8 cellular contexts compared by ENCODE assay signal in the genomic region with DNA sequence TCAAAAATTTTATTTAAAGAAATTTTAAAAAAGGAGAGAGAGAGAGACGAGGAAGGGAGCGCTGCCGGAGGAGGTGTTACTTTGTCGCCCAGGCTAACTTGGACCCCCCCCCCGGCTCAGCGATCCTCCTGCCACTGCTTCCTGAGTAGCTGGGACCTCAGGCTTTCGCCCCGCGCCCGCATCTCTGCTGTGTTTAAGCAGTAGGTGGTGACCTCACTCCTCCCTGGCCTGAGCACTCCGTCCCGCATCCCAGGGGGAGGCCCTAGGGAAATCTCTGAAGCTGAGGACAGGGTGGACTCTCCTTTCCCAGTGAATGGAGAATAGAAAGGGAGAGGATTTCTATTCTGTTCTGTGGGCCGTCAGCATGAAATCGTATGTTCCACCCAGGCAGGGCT. TPM values are rescaled to one million over a fixed set of nuclear protein-coding genes. Genes with fewer than 3 reads are reported as not detected.
A peak's percentile ranks its signal among the peaks of the same experiment; 100 is the strongest.
DNase-seq lines count a peak whose midpoint lies in the region; TF ChIP-seq lines count a peak whose summit lies in the region.

No MANE protein-coding gene starts in this region.

- no peaks in the 10 kb centered on the region for H3K4me1 ChIP-seq in colonic mucosa

- TF ChIP-seq CTCF in HFFc6 (IDR thresholded peaks at IDR 0.05) (no peak), colonic mucosa (IDR thresholded peaks at IDR 0.05) (no peak), lower leg skin (IDR thresholded peaks at IDR 0.05) (no peak)

- 1% methylated on average over 14 of the region's 14 CpGs for WGBS in lower leg skin, 2 donors

- peaks cover 15% of the 10 kb centered on the region for H3K4me1 Mint-ChIP-seq in HFFc6 (ENCODE audit: low read depth)
- peaks cover 9% of the 10 kb centered on the region for H3K4me1 Mint-ChIP-seq in T-helper 2 cell treated with Interferon-gamma antibody and Interleukin-4, amounts not matched to agents 5 μg/mL and 100 μg/mL, for 36 hours (ENCODE audit: low read depth)

- intact Hi-C loops in colonic mucosa (cut with DNase I), result loop anchor here (10.0 kb wide), 1 partner anchor 138 kb away; a partner anchor contains a TSS
- intact Hi-C loops in lower leg skin (cut with DNase I; ENCODE audit: low total_unique reads), result no loop called here

- peak overlapping the region; percentile 82 for H3K4me3 ChIP-seq in colonic mucosa
- peak overlapping the region; percentile 30 for H3K4me3 ChIP-seq in lower leg skin (ENCODE audit: low read depth, poor library complexity, severe bottlenecking)

- no peaks in the 10 kb centered on the region for H3K9me3 ChIP-seq in colonic mucosa

- peaks cover 4% of the 10 kb centered on the region for H3K27me3 Mint-ChIP-seq in HFFc6 (ENCODE audit: insufficient read depth)
- H3K27me3 Mint-ChIP-seq in T-helper 2 cell treated with Interferon-gamma antibody and Interleukin-4, amounts not matched to agents 5 μg/mL and 100 μg/mL, for 36 hours (ENCODE audit: low read depth), result no peaks in the 10 kb centered on the region

- peak overlapping the region; percentile 91 for H3K4me3 Mint-ChIP-seq in HFFc6
- H3K4me3 Mint-ChIP-seq in T-helper 2 cell treated with Interferon-gamma antibody and Interleukin-4, amounts not matched to agents 5 μg/mL and 100 μg/mL, for 36 hours, result peak overlapping the region; percentile 90

- H3K36me3 ChIP-seq in colonic mucosa, result no peaks in the 10 kb centered on the region

- H3K27me3 ChIP-seq in colonic mucosa, result no peaks in the 10 kb centered on the region

- H3K27ac Mint-ChIP-seq in HFFc6, result peak overlapping the region; percentile 86
- H3K27ac Mint-ChIP-seq in T-helper 2 cell treated with Interferon-gamma antibody and Interleukin-4, amounts not matched to agents 5 μg/mL and 100 μg/mL, for 36 hours, result peak overlapping the region; percentile 90

- H3K27ac ChIP-seq in colonic mucosa, result no peak overlapping the region

- H3K36me3 Mint-ChIP-seq in HFFc6 (ENCODE audit: low read depth), result peaks cover 43% of the 10 kb centered on the region
- H3K36me3 Mint-ChIP-seq in T-helper 2 cell treated with Interferon-gamma antibody and Interleukin-4, amounts not matched to agents 5 μg/mL and 100 μg/mL, for 36 hours (ENCODE audit: low read depth), result peaks cover 34% of the 10 kb centered on the region

- DNase-seq in CD1c-positive myeloid dendritic cell (ENCODE audit: extremely low spot score), result peak; percentile 3
- DNase-seq in HFFc6, result no peak
- DNase-seq in T-helper 2 cell treated with Interferon-gamma antibody and Interleukin-4, amounts not matched to agents 5 μg/mL and 100 μg/mL, for 36 hours (ENCODE audit: low spot score), result no peak
- no peak for DNase-seq in colonic mucosa
- DNase-seq in lower leg skin (ENCODE audit: low spot score in 2 of 2), result peak; percentile 21 to 89
- DNase-seq in stimulated activated naive CD4-positive, alpha-beta T cell (lab: John Stamatoyannopoulos, UW), result peak in 4 of 6 experiments; percentile 13 to 51 (median 42)
- no peak for DNase-seq in NCI-H345 (lab: John Stamatoyannopoulos, UW)
- no peak for DNase-seq in central memory CD4-positive, alpha-beta T cell

- H3K9me3 Mint-ChIP-seq in HFFc6, result peaks cover 23% of the 10 kb centered on the region
- peaks cover 47% of the 10 kb centered on the region for H3K9me3 Mint-ChIP-seq in T-helper 2 cell treated with Interferon-gamma antibody and Interleukin-4, amounts not matched to agents 5 μg/mL and 100 μg/mL, for 36 hours

- TF ChIP-seq POLR2A in lower leg skin (IDR thresholded peaks at IDR 0.05), result no peak

- H3K9ac ChIP-seq in colonic mucosa (ENCODE audit: low read depth in 2 of 2, low read length in 2 of 2), result peak overlapping the region; percentile 36 to 61

RNA-seq across cellular contexts. Expression of a gene that starts 0.5 kb away (rescaled TPM):
- total RNA-seq in HFFc6 (2021; fragmentation: NEBNext Ultra II Directional; extraction: Animal tissue kit (Norgen Biotek cat#: 25700)), result 1 to 10 TPM; 4.0 to 4.5 (median 4.2) TPM
- total RNA-seq in colonic mucosa, result 1 to 10 TPM; 7.7 to 7.9 TPM
- 1 to 10 TPM; 4.7 to 7.9 (median 7.0) TPM for total RNA-seq in lower leg skin

RNA-seq across cellular contexts. Expression of a gene that starts 32.4 kb away (rescaled TPM):
- total RNA-seq in HFFc6 (2021; fragmentation: NEBNext Ultra II Directional; extraction: Animal tissue kit (Norgen Biotek cat#: 25700)), result 1 to 10 TPM; 2.5 to 5.3 (median 3.9) TPM
- total RNA-seq in colonic mucosa (10 to 100 TPM in 1 of 2 donors, 1 to 10 TPM in 1; 9.4 to 13.9 TPM), lower leg skin (10 to 100 TPM in 2 of 4 donors, 1 to 10 TPM in 2; 6.5 to 13.1 (median 10.1) TPM)

Comparison
In these comparisons a context has a peak if more than half of its experiments do, and no peak if none do; other contexts are left out.
1. DNase-seq: peak in CD1c-positive myeloid dendritic cell (single experiment), lower leg skin (2 of 2) and stimulated activated naive CD4-positive, alpha-beta T cell (4 of 6); none in HFFc6 (single experiment), T-helper 2 cell treated with Interferon-gamma antibody and Interleukin-4, amounts not matched to agents 5 μg/mL and 100 μg/mL, for 36 hours (single experiment), colonic mucosa (single experiment), NCI-H345 (single experiment) and central memory CD4-positive, alpha-beta T cell (single experiment).